In the genomic region with DNA sequence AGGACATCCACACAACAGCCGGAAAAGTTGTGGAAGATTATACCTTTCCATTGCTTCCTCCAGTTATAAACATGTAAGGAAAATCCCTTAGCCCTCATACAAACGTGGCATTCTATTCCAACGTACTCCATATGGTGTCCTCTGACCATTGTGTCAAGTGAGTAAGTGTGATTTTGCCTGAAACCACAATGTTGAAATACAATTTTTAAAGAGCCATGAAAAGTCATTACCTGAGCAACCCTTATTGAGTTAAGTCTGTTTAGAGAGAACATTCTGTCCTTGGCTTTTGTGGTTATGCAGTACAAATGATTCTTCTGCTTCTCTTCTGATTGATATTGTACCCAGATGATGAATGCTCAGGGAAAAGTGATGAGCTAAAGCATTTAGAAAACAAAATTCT, we compare ENCODE assay signal across 27 cellular contexts.
"Had no signal": no experiment of that assay in that cellular context is flagged by ENCODE, and none has a peak within 500 bp of the region (broad histone marks: within the 10 kb centered on the region; RNA-seq: fewer than 3 reads in every experiment).

No MANE protein-coding gene starts in this region.

- H3K4me3 Mint-ChIP-seq: activated naive CD4-positive, alpha-beta T cell treated with anti-CD3 and anti-CD28 coated beads for 36 hours; activated naive CD8-positive, alpha-beta T cell treated with anti-CD3 and anti-CD28 coated beads for 36 hours; activated T-helper 1 cell treated with anti-CD3 and anti-CD28 coated beads, Interleukin-12 subunit alpha, Interleukin-12 subunit beta, Interleukin-2, Interleukin-4 antibody, amounts not matched to agents 30 ng/mL and 10 ng/mL and 1 ng/mL, durations not matched to agents 14 hours and 24 hours and 36 hours; brain; endodermal cell; nephron had no signal

- H3K4me1 Mint-ChIP-seq: activated naive CD8-positive, alpha-beta T cell treated with anti-CD3 and anti-CD28 coated beads for 36 hours; brain; endodermal cell; nephron had no signal

- H3K27ac Mint-ChIP-seq: activated naive CD4-positive, alpha-beta T cell treated with anti-CD3 and anti-CD28 coated beads for 36 hours; activated naive CD8-positive, alpha-beta T cell treated with anti-CD3 and anti-CD28 coated beads for 36 hours; activated T-helper 1 cell treated with anti-CD3 and anti-CD28 coated beads, Interleukin-12 subunit alpha, Interleukin-12 subunit beta, Interleukin-2, Interleukin-4 antibody, amounts not matched to agents 30 ng/mL and 10 ng/mL and 1 ng/mL, durations not matched to agents 14 hours and 24 hours and 36 hours; brain; endodermal cell; nephron; progenitor cell of endocrine pancreas had no signal

- H3K27me3 Mint-ChIP-seq: activated naive CD8-positive, alpha-beta T cell treated with anti-CD3 and anti-CD28 coated beads for 36 hours; brain; progenitor cell of endocrine pancreas had no signal

- H3K4me3 ChIP-seq: adrenal gland, esophagus muscularis mucosa, gastrocnemius medialis, spleen, suprapubic skin, tibial artery, upper lobe of right lung had no signal

- H3K9me3 Mint-ChIP-seq: activated T-helper 1 cell treated with anti-CD3 and anti-CD28 coated beads, Interleukin-12 subunit alpha, Interleukin-12 subunit beta, Interleukin-2, Interleukin-4 antibody, amounts not matched to agents 30 ng/mL and 10 ng/mL and 1 ng/mL, durations not matched to agents 14 hours and 24 hours and 36 hours; brain; endodermal cell; nephron had no signal

- ATAC-seq: gastrocnemius medialis, left ventricle myocardium superior, upper lobe of right lung had no signal

- H3K27ac ChIP-seq: adrenal gland, esophagus muscularis mucosa, gastrocnemius medialis, neutrophil, spleen, suprapubic skin, tibial artery, upper lobe of right lung, VCaP had no signal

- DNase-seq: activated CD4-positive, alpha-beta T cell treated with anti-CD3 and anti-CD28 coated beads for 4 hours; activated CD4-positive, alpha-beta T cell treated with anti-CD3 and anti-CD28 coated beads, Interleukin-2, amount 50 U/mL, for 4 hours; activated CD8-positive, alpha-beta memory T cell treated with anti-CD3 and anti-CD28 coated beads, Interleukin-2, amount 50 U/mL, for 4 hours; activated effector memory CD4-positive, alpha-beta T cell treated with anti-CD3 and anti-CD28 coated beads, Interleukin-2, amount 50 U/mL, for 16 hours; activated naive CD4-positive, alpha-beta T cell treated with anti-CD3 and anti-CD28 coated beads for 36 hours; activated naive CD8-positive, alpha-beta T cell treated with anti-CD3 and anti-CD28 coated beads for 36 hours; activated T-cell treated with anti-CD3 and anti-CD28 coated beads, Interleukin-2, amount 50 U/mL, for 1 hour; adrenal gland; aorta; caudate nucleus; endodermal cell; gastrocnemius medialis; glutamatergic neuron; left ventricle myocardium superior; retina; spleen; stimulated activated naive CD4-positive, alpha-beta T cell; tibial artery; upper lobe of right lung had no signal

- H3K36me3 Mint-ChIP-seq: activated naive CD8-positive, alpha-beta T cell treated with anti-CD3 and anti-CD28 coated beads for 36 hours; brain had no signal

- H3K4me1 ChIP-seq: adrenal gland, gastrocnemius medialis, spleen, suprapubic skin, tibial artery, upper lobe of right lung had no signal

- H3K9me3 ChIP-seq: adrenal gland, esophagus muscularis mucosa, gastrocnemius medialis, neutrophil, spleen, suprapubic skin, tibial artery, upper lobe of right lung had no signal

- H3K36me3 ChIP-seq: adrenal gland, esophagus muscularis mucosa, gastrocnemius medialis, neutrophil, spleen, suprapubic skin, tibial artery, upper lobe of right lung had no signal

- H3K27me3 ChIP-seq: adrenal gland, esophagus muscularis mucosa, gastrocnemius medialis, neutrophil, spleen, suprapubic skin, tibial artery, upper lobe of right lung had no signal
